ENCODE assay signal across 10 cellular contexts in genomic region chr22:36360011-36360410, GRCh38. TPM values are rescaled to one million over a fixed set of nuclear protein-coding genes. Genes with fewer than 3 reads are reported as not detected.
A peak's percentile ranks its signal among the peaks of the same experiment; 100 is the strongest.
DNase-seq lines count a peak whose midpoint lies in the region; ATAC-seq and TF ChIP-seq lines count a peak whose summit lies in the region.
"Had no signal": no experiment of that assay in that cellular context is flagged by ENCODE, and none has a peak within 500 bp of the region (broad histone marks: within the 10 kb centered on the region; RNA-seq: fewer than 3 reads in every experiment).

No MANE protein-coding gene starts in this region.

- ATAC-seq in T-cell (replicated peaks in 1 of 4): no peak
- no peak for ATAC-seq in HG02973 (IDR thresholded peaks at IDR 0.05; ENCODE audit: unreplicated experiment)

- no peak for TF ChIP-seq CTCF in left ventricle myocardium inferior (IDR thresholded peaks at IDR 0.05; ENCODE audit: borderline replicate concordance)
- TF ChIP-seq CTCF in Calu3 (IDR thresholded peaks at IDR 0.05; ENCODE audit: unreplicated experiment): no peak

- H3K4me1 Mint-ChIP-seq in T-cell: peaks cover 97 to 100% (median 100%) of the 10 kb centered on the region in 3 donors
- peaks cover 90% of the 10 kb centered on the region for H3K4me1 Mint-ChIP-seq in Calu3 (ENCODE audit: low read depth, unreplicated experiment)

- H3K36me3 ChIP-seq in H7 (replicated peaks; ENCODE audit: control insufficient read depth, insufficient read depth, low read length): no peaks in the 10 kb centered on the region
- peaks cover 5% of the 10 kb centered on the region for H3K36me3 ChIP-seq in left ventricle myocardium inferior

- DNase-seq in H7 (peak; percentile 77), T-cell (no peak), left ventricle myocardium inferior (no peak), renal cortical epithelial cell (ENCODE audit: low read depth) (peak; percentile 58), Calu3 (no peak), NCI-H1105 (lab: John Stamatoyannopoulos, UW) (no peak), SIG-M5 treated with dmso at 0.1 percent for 504 hours (lab: John Stamatoyannopoulos, UW; ENCODE audit: unreplicated experiment) (no peak)
- DNase-seq: NCI-H510A had no signal

- H3K4me3 ChIP-seq in H7 (ENCODE audit: insufficient read depth, low read depth, low read length): no peak overlapping the region
- H3K4me3 ChIP-seq in left ventricle myocardium inferior: peak overlapping the region; percentile 13

- peak overlapping the region; percentile 94 to 96 for H3K27ac Mint-ChIP-seq in T-cell
- no peak overlapping the region for H3K27ac Mint-ChIP-seq in Calu3 (ENCODE audit: unreplicated experiment)

- H3K36me3 Mint-ChIP-seq in T-cell (peaks cover 10% of the 10 kb centered on the region), Calu3 (ENCODE audit: insufficient read depth, unreplicated experiment) (peaks cover 80% of the 10 kb centered on the region)

- H3K4me1 ChIP-seq in left ventricle myocardium inferior: peaks cover 99% of the 10 kb centered on the region

- H3K27me3 Mint-ChIP-seq in T-cell (no peaks in the 10 kb centered on the region), Calu3 (ENCODE audit: unreplicated experiment) (no peaks in the 10 kb centered on the region)

- intact Hi-C loops in left ventricle myocardium inferior (cut with micrococcal nuclease): no loop called here
- intact Hi-C loops in Calu3 (cut with micrococcal nuclease; ENCODE audit: unreplicated experiment): no loop called here

- CTCF ChIA-PET in T-cell (lab: Charles Lee) (interaction anchor here (0.7 to 1.5 kb wide), 3 partner anchors 17 to 25 kb away, joined by 3 to 5 read pairs (median 4); no protein-coding TSS in a partner anchor), Calu3 (lab: Charles Lee) (interaction anchor here (0.6 to 1.5 kb wide), 5 partner anchors 12 to 114 kb away, joined by 3 to 6 read pairs (median 3); no protein-coding TSS in a partner anchor)

- BruUV-seq in Calu3 (replicated peaks; lab: Mats Ljungman, UMichigan): no TSS peak

- H3K4me3 Mint-ChIP-seq in T-cell: peak overlapping the region in 2 of 3 donors; percentile 1 to 98
- H3K4me3 Mint-ChIP-seq in Calu3 (ENCODE audit: low read depth, unreplicated experiment): no peak overlapping the region
- H3K4me3 Mint-ChIP-seq: neural crest cell had no signal

- no peaks in the 10 kb centered on the region for H3K27me3 ChIP-seq in H7 (ENCODE audit: control insufficient read depth, insufficient read depth, low read length)
- H3K27me3 ChIP-seq in left ventricle myocardium inferior (ENCODE audit: low read depth): no peaks in the 10 kb centered on the region

- no peaks in the 10 kb centered on the region for H3K9me3 ChIP-seq in left ventricle myocardium inferior (replicated peaks)

- H3K27ac ChIP-seq in left ventricle myocardium inferior (replicated peaks): peak overlapping the region; percentile 100

- H3K9me3 Mint-ChIP-seq in T-cell (no peaks in the 10 kb centered on the region), Calu3 (ENCODE audit: low read depth, unreplicated experiment) (no peaks in the 10 kb centered on the region)
- H3K9me3 Mint-ChIP-seq: neural crest cell had no signal

- POLR2A ChIA-PET in T-cell (lab: Charles Lee): interaction anchor here in 1 of 2 donors (0.6 to 0.8 kb wide), 3 partner anchors 16 to 25 kb away, joined by 4 to 6 read pairs (median 5); no protein-coding TSS in a partner anchor

RNA-seq across cellular contexts. Expression of gene MYH9, which starts 27.8 kb away (rescaled TPM):
- 117 and 149 TPM in 2 replicates for total RNA-seq in H7 (2014; rRNA removed; shearing (Covaris generic))
- total RNA-seq in T-cell (1,000 to 10,000 TPM in 2 of 5 donors, 100 to 1,000 TPM in 3; 816 to 1,109 (median 896) TPM), left ventricle myocardium inferior (150 TPM), renal cortical epithelial cell (1,031 and 1,268 TPM in 2 replicates), Calu3 (2022) (526 and 606 TPM in 2 replicates)

Comparison
In these comparisons a context has a peak if more than half of its experiments do, and no peak if none do; other contexts are left out.
1. DNase-seq: peak in H7 (single experiment) and renal cortical epithelial cell (single experiment); none in T-cell (0 of 34), left ventricle myocardium inferior (single experiment), Calu3 (single experiment), NCI-H1105 (single experiment) and SIG-M5 treated with dmso at 0.1 percent for 504 hours (single experiment).